17 cellular contexts compared by ENCODE assay signal in the genomic region with DNA sequence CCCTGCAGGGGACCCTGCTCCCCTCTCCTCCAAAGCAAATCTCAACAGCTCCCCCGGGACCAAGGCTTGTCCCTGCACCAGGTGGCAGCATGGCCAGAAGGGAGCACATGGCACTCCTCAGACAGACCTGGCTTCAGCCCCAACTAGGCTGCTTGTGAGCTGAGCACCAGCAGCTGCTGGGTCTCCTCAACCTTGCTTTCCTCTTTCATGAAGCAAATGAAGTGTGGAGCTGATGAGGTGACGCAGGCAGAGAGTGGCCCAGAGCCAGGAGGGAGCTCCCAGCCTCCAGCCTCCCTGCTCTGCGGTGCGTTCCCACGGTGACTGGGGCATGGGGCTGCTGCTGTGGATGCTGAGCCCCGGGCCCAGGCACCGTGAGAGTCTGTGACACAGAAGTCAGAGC. TPM values are rescaled to one million over a fixed set of nuclear protein-coding genes. Genes with fewer than 3 reads are reported as not detected.
A peak's percentile ranks its signal among the peaks of the same experiment; 100 is the strongest.
DNase-seq lines count a peak whose midpoint lies in the region; ATAC-seq lines count a peak whose summit lies in the region.
"Had no signal": no experiment of that assay in that cellular context is flagged by ENCODE, and none has a peak within 500 bp of the region (broad histone marks: within the 10 kb centered on the region; RNA-seq: fewer than 3 reads in every experiment).

No MANE protein-coding gene starts in this region.

- H3K27ac ChIP-seq in BLaER1, result peak overlapping the region; percentile 20; the same call in 1 of the 2 replicates
- H3K27ac ChIP-seq in SJCRH30, result no peak overlapping the region
- H3K27ac ChIP-seq: cardiac muscle cell, right atrium auricular region, SK-N-MC, WERI-Rb-1 had no signal

- H3K4me3 ChIP-seq in BLaER1 (0 out of 2 replicates have a peak overlapping the region, but pooled peaks have one; percentile 41), SJCRH30 (no peak overlapping the region)
- H3K4me3 ChIP-seq: cardiac muscle cell, right atrium auricular region, SK-N-MC had no signal

- peaks cover 99% of the 10 kb centered on the region for H4K20me1 ChIP-seq in BLaER1

- H3K9me3 ChIP-seq in BLaER1 (peaks cover 18% of the 10 kb centered on the region), SJCRH30 (replicated peaks) (no peaks in the 10 kb centered on the region)
- H3K9me3 ChIP-seq: right atrium auricular region had no signal

- peaks cover 43% of the 10 kb centered on the region for H3K36me3 ChIP-seq in BLaER1
- H3K36me3 ChIP-seq in SJCRH30, result no peaks in the 10 kb centered on the region
- H3K36me3 ChIP-seq: cardiac muscle cell, right atrium auricular region, WERI-Rb-1 had no signal

- H3K4me1 ChIP-seq in BLaER1 (peaks cover 77% of the 10 kb centered on the region), SJCRH30 (peaks cover 13% of the 10 kb centered on the region)
- H3K4me1 ChIP-seq: right atrium auricular region had no signal

- H3K4me2 ChIP-seq in BLaER1, result peak overlapping the region; percentile 95

- DNase-seq in M059J (ENCODE audit: low read depth) (peak; percentile 89), SJCRH30 (peak; percentile 61 to 77), left kidney (ENCODE audit: low read depth, low spot score) (peak; percentile 57), NCI-H526 (lab: John Stamatoyannopoulos, UW) (no peak), 8988T (no peak)
- no peak for DNase-seq in activated T-cell treated with anti-CD3 and anti-CD28 coated beads, Interleukin-2, amount 50 U/mL, for 48 hours
- DNase-seq: activated naive CD4-positive, alpha-beta T cell treated with anti-CD3 and anti-CD28 coated beads for 36 hours; NCI-H1048; NK-92 treated with Interleukin-12 subunit alpha and Interleukin-12 subunit beta, amount 100 ng/mL, for 24 hours; stimulated activated CD4-positive, alpha-beta T cell treated with anti-CD3 and anti-CD28 coated beads, Interleukin-4, amount 100 ng/mL, for 24 hours; WERI-Rb-1 had no signal

- ATAC-seq in GM19035 (IDR thresholded peaks at IDR 0.05; ENCODE audit: unreplicated experiment), result no peak
- ATAC-seq: stimulated activated effector memory CD8-positive, alpha-beta T cell treated with anti-CD3 and anti-CD28 coated beads, Interleukin-12 subunit alpha, Interleukin-12 subunit beta, amount 100 ng/mL, for 72 hours had no signal

- H3K27me3 ChIP-seq in BLaER1 (peaks cover 16% of the 10 kb centered on the region), SJCRH30 (peaks cover 7% of the 10 kb centered on the region)
- H3K27me3 ChIP-seq: cardiac muscle cell, right atrium auricular region had no signal

- no peak overlapping the region for H3K9ac ChIP-seq in BLaER1

RNA-seq across cellular contexts. Expression of a gene that starts 34.0 kb away (rescaled TPM):
- 6.5 and 20.9 TPM in 2 replicates for total RNA-seq in M059J (2014; rRNA removed; shearing (Covaris generic))
- 0.08 TPM in 1 of 2 replicates, not detected in the other for total RNA-seq in SJCRH30 (2014; rRNA removed; shearing (Covaris generic))

RNA-seq across cellular contexts. Expression of a gene that starts 47.5 kb away (rescaled TPM):
- total RNA-seq in M059J (2014; rRNA removed; shearing (Covaris generic)), result 12.8 and 16.0 TPM in 2 replicates
- 20.0 and 21.1 TPM in 2 replicates for total RNA-seq in SJCRH30 (2014; rRNA removed; shearing (Covaris generic))

Comparison
In these comparisons a context has a peak if more than half of its experiments do, and no peak if none do; other contexts are left out.
1. DNase-seq: peak in M059J (single experiment), SJCRH30 (2 of 2) and left kidney (single experiment); none in NCI-H526 (0 of 2), activated T-cell treated with anti-CD3 and anti-CD28 coated beads, Interleukin-2, amount 50 U/mL, for 48 hours (0 of 2) and 8988T (single experiment).